10 cellular contexts compared by ENCODE assay signal in genomic region chr20:3250091-3250504, GRCh38. TPM values are rescaled to one million over a fixed set of nuclear protein-coding genes. Genes with fewer than 3 reads are reported as not detected.
A peak's percentile ranks its signal among the peaks of the same experiment; 100 is the strongest.
DNase-seq lines count a peak whose midpoint lies in the region; ATAC-seq and TF ChIP-seq lines count a peak whose summit lies in the region.
"Had no signal": no experiment of that assay in that cellular context is flagged by ENCODE, and none has a peak within 500 bp of the region (broad histone marks: within the 10 kb centered on the region; RNA-seq: fewer than 3 reads in every experiment).

No MANE protein-coding gene starts in this region.

- H3K27me3 Mint-ChIP-seq in neural progenitor cell (ENCODE audit: insufficient read depth, low read depth) = peaks cover 24% of the 10 kb centered on the region

- TF ChIP-seq CTCF in GM10266 (IDR thresholded peaks at IDR 0.05; ENCODE audit: control insufficient read depth, insufficient read depth, low read depth, missing control alignments) (peak; percentile 10), mammary epithelial cell (conservative IDR thresholded peaks at IDR 0.05 in 1 of 2, IDR thresholded peaks at IDR 0.05 in 1 of 2; ENCODE audit: extremely low read depth in 1 of 2, insufficient read depth in 1 of 2, low read depth in 1 of 2, low read length in 2 of 2) (peak; percentile 7 to 29), neural progenitor cell (IDR thresholded peaks at IDR 0.05) (peak; percentile 62)

- peaks cover 5% of the 10 kb centered on the region for H3K4me1 Mint-ChIP-seq in neural progenitor cell

- H3K4me1 ChIP-seq in mammary epithelial cell (ENCODE audit: insufficient read depth, low read length) (no peaks in the 10 kb centered on the region), neural progenitor cell (peaks cover 4% of the 10 kb centered on the region)

- no peaks in the 10 kb centered on the region for H3K27me3 ChIP-seq in mammary epithelial cell (ENCODE audit: insufficient read depth, low read length)
- H3K27me3 ChIP-seq in neural progenitor cell = peaks cover 41% of the 10 kb centered on the region
- H3K27me3 ChIP-seq: ovary had no signal

- H3K36me3 ChIP-seq in mammary epithelial cell (ENCODE audit: insufficient read depth, low read length) (peaks cover 12% of the 10 kb centered on the region), neural progenitor cell (no peaks in the 10 kb centered on the region)
- H3K36me3 ChIP-seq: ovary had no signal

- no TSS peak for BruUV-seq in mammary epithelial cell (replicated peaks; lab: Mats Ljungman, UMichigan)

- H4K20me1 ChIP-seq in mammary epithelial cell (ENCODE audit: insufficient read depth, low read length) = no peaks in the 10 kb centered on the region
- H4K20me1 ChIP-seq in neural progenitor cell (ENCODE audit: low read depth) = peaks cover 18% of the 10 kb centered on the region

- ATAC-seq in HG02610 (IDR thresholded peaks at IDR 0.05; ENCODE audit: unreplicated experiment) (no peak), GM21786 (IDR thresholded peaks at IDR 0.05; ENCODE audit: unreplicated experiment) (no peak)

- H3K9me3 Mint-ChIP-seq in neural progenitor cell = no peaks in the 10 kb centered on the region
- H3K9me3 Mint-ChIP-seq: activated CD4-positive, alpha-beta memory T cell treated with anti-CD3 and anti-CD28 coated beads, Interleukin-2, amount 10 ng/mL, durations not matched to agents 7 days and 5 days; IgD-negative memory B cell had no signal

- H2AFZ ChIP-seq in mammary epithelial cell (ENCODE audit: low read depth, low read length) = no peak overlapping the region
- H2AFZ ChIP-seq in neural progenitor cell (replicated peaks) = no peak overlapping the region

- no peaks in the 10 kb centered on the region for H3K79me2 ChIP-seq in mammary epithelial cell (ENCODE audit: insufficient read depth, low read length)
- H3K79me2 ChIP-seq in neural progenitor cell (ENCODE audit: low read depth) = no peaks in the 10 kb centered on the region

- no peak overlapping the region for H3K27ac Mint-ChIP-seq in neural progenitor cell
- H3K27ac Mint-ChIP-seq: activated CD4-positive, alpha-beta memory T cell treated with anti-CD3 and anti-CD28 coated beads, Interleukin-2, amount 10 ng/mL, durations not matched to agents 7 days and 5 days; IgD-negative memory B cell had no signal

- H3K4me2 ChIP-seq in mammary epithelial cell (ENCODE audit: insufficient read depth, low read depth, low read length) (no peak overlapping the region), neural progenitor cell (no peak overlapping the region)

- 80% methylated on average over 10 of the region's 10 CpGs for WGBS in mammary epithelial cell (ENCODE audit: low coverage, missing lambda C conversion rate)

- no peaks in the 10 kb centered on the region for H3K9me3 ChIP-seq in mammary epithelial cell (replicated peaks; ENCODE audit: insufficient read depth, low read length)
- H3K9me3 ChIP-seq in neural progenitor cell (ENCODE audit: low read depth) = no peaks in the 10 kb centered on the region
- H3K9me3 ChIP-seq: ovary had no signal

- H3K36me3 Mint-ChIP-seq in neural progenitor cell = peaks cover 8% of the 10 kb centered on the region

- in situ Hi-C loops in mammary epithelial cell (cut with MboI; ENCODE audit: low sequenced_read_pairs in 2 of 2) = no loop called here

- dilution Hi-C loops in mammary epithelial cell (cut with HindIII; ENCODE audit: low sequenced_read_pairs) = no loop called here

- H3K4me3 Mint-ChIP-seq in neural progenitor cell = no peak overlapping the region
- H3K4me3 Mint-ChIP-seq: activated CD4-positive, alpha-beta memory T cell treated with anti-CD3 and anti-CD28 coated beads, Interleukin-2, amount 10 ng/mL, durations not matched to agents 7 days and 5 days; IgD-negative memory B cell had no signal

- H3K27ac ChIP-seq in mammary epithelial cell (ENCODE audit: insufficient read depth, low read depth, low read length) (no peak overlapping the region), neural progenitor cell (no peak overlapping the region)
- H3K27ac ChIP-seq: ovary had no signal

- intact Hi-C loops in mammary epithelial cell (cut with micrococcal nuclease) = loop anchor here (1.0 kb wide), 1 partner anchor 32 kb away; no protein-coding TSS in a partner anchor

- peaks cover 13% of the 10 kb centered on the region for H3F3A ChIP-seq in neural progenitor cell (ENCODE audit: low read depth)

- CTCF ChIA-PET in mammary epithelial cell (lab: Charles Lee; ENCODE audit: low non-redundant PET) = no interaction called here

- H3K4me3 ChIP-seq in mammary epithelial cell (replicated peaks in 1 of 3; ENCODE audit: insufficient read depth in 1 of 3, low read depth in 2 of 3, low read length in 3 of 3) (no peak overlapping the region), neural progenitor cell (no peak overlapping the region)
- H3K4me3 ChIP-seq: ovary had no signal

- DNase-seq in GM10266 (ENCODE audit: extremely low spot score) (peak; percentile 35), NAMALWA (ENCODE audit: low spot score) (peak; percentile 16), mammary epithelial cell (no peak), neural progenitor cell (ENCODE audit: low spot score) (peak; percentile 67), NCI-H2196 treated with DMSO at 0.1 percent for 48 hours (lab: John Stamatoyannopoulos, UW; ENCODE audit: unreplicated experiment) (no peak)
- DNase-seq: activated CD4-positive, alpha-beta memory T cell treated with anti-CD3 and anti-CD28 coated beads, Interleukin-2, amount 10 ng/mL, durations not matched to agents 7 days and 5 days had no signal

- H3K9ac ChIP-seq in mammary epithelial cell (ENCODE audit: insufficient read depth, low read length) = no peak overlapping the region
- no peak overlapping the region for H3K9ac ChIP-seq in neural progenitor cell

RNA-seq across cellular contexts. Expression of gene SLC4A11, which starts 11.1 kb away (rescaled TPM):
- 10 to 100 TPM in 1 of 2 donors, 1 to 10 TPM in 1; 6.7 to 20.1 TPM for total RNA-seq in mammary epithelial cell
- polyA plus RNA-seq in mammary epithelial cell = 6.9 TPM
- 30.6 TPM for polyA minus RNA-seq in mammary epithelial cell
- 0.95 and 3.4 TPM in 2 replicates for total RNA-seq in neural progenitor cell (ENCODE audit: low replicate concordance)
- polyA plus RNA-seq: IgD-negative memory B cell had no signal

RNA-seq across cellular contexts. Expression of gene ITPA, which starts 40.8 kb away (rescaled TPM):
- total RNA-seq in mammary epithelial cell (10 to 100 TPM; 29.2 to 68.7 TPM), neural progenitor cell (ENCODE audit: low replicate concordance) (18.2 and 27.7 TPM in 2 replicates)
- 37.5 TPM for polyA plus RNA-seq in mammary epithelial cell
- polyA minus RNA-seq in mammary epithelial cell = 19.0 TPM

RNA-seq across cellular contexts. Expression of gene DDRGK1, which starts 45.6 kb away (rescaled TPM):
- total RNA-seq in mammary epithelial cell (10 to 100 TPM; 25.2 to 59.1 TPM), neural progenitor cell (ENCODE audit: low replicate concordance) (27.9 and 58.4 TPM in 2 replicates)
- polyA plus RNA-seq in mammary epithelial cell = 35.7 TPM
- polyA minus RNA-seq in mammary epithelial cell = 39.0 TPM

Comparison
In these comparisons a context has a peak if more than half of its experiments do, and no peak if none do; other contexts are left out.
1. DNase-seq: peak in GM10266 (single experiment), NAMALWA (single experiment) and neural progenitor cell (single experiment); none in mammary epithelial cell (single experiment) and NCI-H2196 treated with DMSO at 0.1 percent for 48 hours (single experiment).
2. CTCF ChIP-seq: peak in every context shown above with its lines; median percentile 62 in neural progenitor cell; 18 in mammary epithelial cell; 10 in GM10266.